In genomic region chr15:97470417-97470816, GRCh38 we compare ENCODE assay signal across 21 cellular contexts.
"Had no signal": no experiment of that assay in that cellular context is flagged by ENCODE, and none has a peak within 500 bp of the region (broad histone marks: within the 10 kb centered on the region; RNA-seq: fewer than 3 reads in every experiment).

No MANE protein-coding gene starts in this region.

- ATAC-seq: heart left ventricle; left colon; left ventricle myocardium superior; natural killer cell treated with Interleukin-12 subunit alpha and Interleukin-12 subunit beta and Interleukin-15 and Interleukin-18, amount 100 ng/mL, for 72 hours; pancreas; right cardiac atrium had no signal

- H3K27me3 ChIP-seq: heart left ventricle, neural progenitor cell, pancreas, thyroid gland, upper lobe of left lung, uterus had no signal

- H3K4me3 ChIP-seq: dorsolateral prefrontal cortex, heart left ventricle, lung, neural progenitor cell, pancreas, thyroid gland, upper lobe of left lung, uterus had no signal

- H3K4me1 ChIP-seq: neural progenitor cell, pancreas, thyroid gland, upper lobe of left lung, uterus had no signal

- H3K36me3 ChIP-seq: heart left ventricle, neural progenitor cell, pancreas, thyroid gland, upper lobe of left lung, uterus had no signal

- H3K27ac ChIP-seq: dorsolateral prefrontal cortex, heart left ventricle, neural progenitor cell, pancreas, thyroid gland, upper lobe of left lung, uterus had no signal

- H3K9me3 ChIP-seq: pancreas, thyroid gland, upper lobe of left lung, uterus had no signal

- DNase-seq: dorsolateral prefrontal cortex; effector CD8-positive, alpha-beta T cell; foreskin melanocyte; heart left ventricle; hippocampal formation; left colon; left ventricle myocardium superior; mesenchymal stem cell; midbrain; nucleus accumbens; pancreas; right cardiac atrium; small intestine; stimulated activated CD4-positive, alpha-beta T cell treated with anti-CD3 and anti-CD28 coated beads, Interleukin-12 subunit alpha, Interleukin-12 subunit beta, amount 100 ng/mL, for 4 hours; stimulated activated naive CD4-positive, alpha-beta T cell treated with Interleukin-2 at 50 U/mL for 16 hours; thyroid gland; upper lobe of left lung; uterus had no signal
